13 cellular contexts compared by ENCODE assay signal in genomic region chr19:14441041-14441938, GRCh38. TPM values are rescaled to one million over a fixed set of nuclear protein-coding genes. Genes with fewer than 3 reads are reported as not detected.
DNase-seq lines count a peak whose midpoint lies in the region; ATAC-seq, FAIRE-seq and TF ChIP-seq lines count a peak whose summit lies in the region.
"Had no signal": no experiment of that assay in that cellular context is flagged by ENCODE, and none has a peak within 500 bp of the region (broad histone marks: within the 10 kb centered on the region; RNA-seq: fewer than 3 reads in every experiment).

No MANE protein-coding gene starts in this region.

- H3K36me3 Mint-ChIP-seq in CD8-positive, alpha-beta memory T cell = peaks cover 8 to 51% (median 20%) of the 10 kb centered on the region in 3 donors
- H3K36me3 Mint-ChIP-seq in activated naive CD8-positive, alpha-beta T cell treated with anti-CD3 and anti-CD28 coated beads, Interleukin-2, amount 10 ng/mL, durations not matched to agents 7 days and 5 days = peaks cover 38% of the 10 kb centered on the region
- H3K36me3 Mint-ChIP-seq in nephron progenitor cell (ENCODE audit: low read depth) (peaks cover 32% of the 10 kb centered on the region), endodermal cell (ENCODE audit: low read depth) (peaks cover 35% of the 10 kb centered on the region)

- no peaks in the 10 kb centered on the region for H3K9me3 Mint-ChIP-seq in CD8-positive, alpha-beta memory T cell
- H3K9me3 Mint-ChIP-seq in activated naive CD8-positive, alpha-beta T cell treated with anti-CD3 and anti-CD28 coated beads, Interleukin-2, amount 10 ng/mL, durations not matched to agents 7 days and 5 days = no peaks in the 10 kb centered on the region
- H3K9me3 Mint-ChIP-seq in nephron progenitor cell (no peaks in the 10 kb centered on the region), endodermal cell (no peaks in the 10 kb centered on the region)

- peak overlapping the region; percentile 92 to 99 (median 93) for H3K4me3 Mint-ChIP-seq in CD8-positive, alpha-beta memory T cell
- peak overlapping the region; percentile 96 for H3K4me3 Mint-ChIP-seq in activated naive CD8-positive, alpha-beta T cell treated with anti-CD3 and anti-CD28 coated beads, Interleukin-2, amount 10 ng/mL, durations not matched to agents 7 days and 5 days
- H3K4me3 Mint-ChIP-seq in nephron progenitor cell = no peak overlapping the region
- no peak overlapping the region for H3K4me3 Mint-ChIP-seq in endodermal cell

- H3K27ac ChIP-seq in CD8-positive, alpha-beta memory T cell (ENCODE audit: low read depth, low read length) = no peak overlapping the region
- H3K27ac ChIP-seq in HL-60 (replicated peaks) (peak overlapping the region; percentile 76), endodermal cell (ENCODE audit: low read depth, low read length) (no peak overlapping the region), HepG2 (ENCODE audit: extremely low read length, insufficient read depth, low read length) (no peak overlapping the region)
- H3K27ac ChIP-seq: PC-9 had no signal

- no peak overlapping the region for H3K4me2 ChIP-seq in HepG2 (ENCODE audit: low read depth, low read length)
- H3K4me2 ChIP-seq: PC-9 had no signal

- peaks cover 42% of the 10 kb centered on the region for H3K36me3 ChIP-seq in CD8-positive, alpha-beta memory T cell (ENCODE audit: insufficient read depth, low read length)
- peaks cover 38% of the 10 kb centered on the region for H3K36me3 ChIP-seq in endodermal cell (ENCODE audit: control insufficient read depth, insufficient read depth, low read length)
- peaks cover 16 to 35% of the 10 kb centered on the region in 2 experiments for H3K36me3 ChIP-seq in HepG2 (replicated peaks in 1 of 2; ENCODE audit: control insufficient read depth in 1 of 2, insufficient read depth in 2 of 2, low read length in 2 of 2)

- BruUV-seq in HepG2 (replicated peaks; lab: Mats Ljungman, UMichigan) = no TSS peak

- H2AFZ ChIP-seq in HepG2 (ENCODE audit: low read length) = no peak overlapping the region
- H2AFZ ChIP-seq: PC-9 had no signal

- peaks cover 48% of the 10 kb centered on the region for H3K4me1 ChIP-seq in CD8-positive, alpha-beta memory T cell (ENCODE audit: insufficient read depth, low read length)
- H3K4me1 ChIP-seq in endodermal cell (ENCODE audit: control insufficient read depth, insufficient read depth, low read length) (no peaks in the 10 kb centered on the region), HepG2 (ENCODE audit: insufficient read depth, low read length) (peaks cover 17% of the 10 kb centered on the region)

- in situ Hi-C loops in HepG2 (cut with HindIII; ENCODE audit: extremely low pct_ligation_motif_present, low pct_unique_long_range_greater_than_20kb) = no loop called here

- no peaks in the 10 kb centered on the region for H3K27me3 Mint-ChIP-seq in CD8-positive, alpha-beta memory T cell
- no peaks in the 10 kb centered on the region for H3K27me3 Mint-ChIP-seq in activated naive CD8-positive, alpha-beta T cell treated with anti-CD3 and anti-CD28 coated beads, Interleukin-2, amount 10 ng/mL, durations not matched to agents 7 days and 5 days
- H3K27me3 Mint-ChIP-seq in nephron progenitor cell (ENCODE audit: low read depth, poor library complexity) (no peaks in the 10 kb centered on the region), endodermal cell (ENCODE audit: insufficient read depth) (no peaks in the 10 kb centered on the region)

- TF ChIP-seq RAD21 in HepG2 (CRISPR knock-in tag; IDR thresholded peaks at IDR 0.05) = no peak

- DNase-seq in CD8-positive, alpha-beta memory T cell = no peak
- DNase-seq in HL-60 (ENCODE audit: low read depth in 1 of 2, low spot score in 1 of 2) = no peak
- DNase-seq in activated naive CD8-positive, alpha-beta T cell treated with anti-CD3 and anti-CD28 coated beads, Interleukin-2, amount 10 ng/mL, durations not matched to agents 7 days and 5 days = no peak
- no peak for DNase-seq in nephron progenitor cell
- no peak for DNase-seq in endodermal cell
- no peak for DNase-seq in HepG2 (ENCODE audit: low spot score)
- no peak for DNase-seq in NCI-H1694 treated with DMSO at 0.1 percent for 48 hours (lab: John Stamatoyannopoulos, UW)
- DNase-seq: MM.1S, mucosa of descending colon, PC-9, substantia nigra had no signal

- no peak for ATAC-seq in activated naive CD8-positive, alpha-beta T cell treated with anti-CD3 and anti-CD28 coated beads, Interleukin-2, amount 10 ng/mL, durations not matched to agents 7 days and 5 days (ENCODE audit: low read depth)
- no peak for ATAC-seq in HepG2
- ATAC-seq: mucosa of descending colon had no signal

- no peaks in the 10 kb centered on the region for H3K9me3 ChIP-seq in CD8-positive, alpha-beta memory T cell (ENCODE audit: low read length)
- H3K9me3 ChIP-seq in endodermal cell (ENCODE audit: control insufficient read depth, low read length) (no peaks in the 10 kb centered on the region), HepG2 (ENCODE audit: low read length) (no peaks in the 10 kb centered on the region)
- H3K9me3 ChIP-seq: mucosa of descending colon had no signal

- TF ChIP-seq CTCF in HL-60 (IDR thresholded peaks at IDR 0.05; ENCODE audit: insufficient read depth, low read length) (no peak), nephron progenitor cell (IDR thresholded peaks at IDR 0.05) (no peak), endodermal cell (conservative IDR thresholded peaks at IDR 0.05) (no peak), HepG2 (CRISPR knock-in tag; IDR thresholded peaks at IDR 0.05) (no peak)

- intact Hi-C loops in HepG2 (cut with micrococcal nuclease; ENCODE audit: unreplicated experiment) = no loop called here

- TF ChIP-seq POLR2A in HepG2 (IDR thresholded peaks at IDR 0.05; ENCODE audit: insufficient read depth in 1 of 2, low read depth in 2 of 2, low read length in 2 of 2) = no peak

- peak overlapping the region in 6 of 8 donors; percentile 47 to 98 (median 81) for H3K27ac Mint-ChIP-seq in CD8-positive, alpha-beta memory T cell
- peak overlapping the region; percentile 65 for H3K27ac Mint-ChIP-seq in activated naive CD8-positive, alpha-beta T cell treated with anti-CD3 and anti-CD28 coated beads, Interleukin-2, amount 10 ng/mL, durations not matched to agents 7 days and 5 days
- H3K27ac Mint-ChIP-seq in nephron progenitor cell = peak overlapping the region; percentile 47
- H3K27ac Mint-ChIP-seq in endodermal cell = no peak overlapping the region

- POLR2A ChIA-PET in CD8-positive, alpha-beta memory T cell (lab: Charles Lee) = interaction anchor here (0.6 to 1.5 kb wide), 2 partner anchors 9 to 163 kb away, joined by 3 to 4 read pairs; no protein-coding TSS in a partner anchor
- POLR2A ChIA-PET in activated naive CD8-positive, alpha-beta T cell treated with anti-CD3 and anti-CD28 coated beads, Interleukin-2, amount 10 ng/mL, durations not matched to agents 7 days and 5 days (lab: Charles Lee) = interaction anchor here (0.9 kb wide), 1 partner anchor 60 kb away, joined by 3 read pairs; the partner anchor contains the start of gene ADGRE5
- POLR2A ChIA-PET in HepG2 (lab: Yijun Ruan, JAX) = no interaction called here

- H3K9ac ChIP-seq in endodermal cell (ENCODE audit: extremely low read depth, low read length, poor library complexity, severe bottlenecking) = no peak overlapping the region
- H3K9ac ChIP-seq in HepG2 (ENCODE audit: insufficient read depth, low read depth, low read length) = no peak overlapping the region

- no peak for TF ChIP-seq EP300 in HepG2 (IDR thresholded peaks at IDR 0.05; ENCODE audit: low read depth in 2 of 2, low read length in 2 of 2)
- TF ChIP-seq EP300 in HepG2 (CRISPR knock-in tag; IDR thresholded peaks at IDR 0.05; ENCODE audit: borderline replicate concordance) = no peak

- 94 to 95% methylated on average over 17 to 34 of the region's 34 CpGs for WGBS in endodermal cell (ENCODE audit: insufficient coverage in 1 of 2, insufficient read length in 1 of 2), 2 experiments
- 91% methylated on average over 10 of the region's 34 CpGs for WGBS in HepG2 (ENCODE audit: low lambda C conversion rate)

- CTCF ChIA-PET in CD8-positive, alpha-beta memory T cell (lab: Charles Lee) = interaction anchor here (1.1 kb wide), 1 partner anchor 10 kb away, joined by 3 read pairs; no protein-coding TSS in a partner anchor
- CTCF ChIA-PET in HepG2 (lab: Yijun Ruan, JAX; ENCODE audit: low intra/inter-chr PET ratio, low total read pairs) = no interaction called here

- no peak for FAIRE-seq in HepG2 (lab: Jason Lieb, UNC)
- FAIRE-seq: D721Med, TTC549 had no signal

- H3K79me2 ChIP-seq in HepG2 (ENCODE audit: insufficient read depth, low read length) = peaks cover 4% of the 10 kb centered on the region

- H3K27me3 ChIP-seq in CD8-positive, alpha-beta memory T cell (ENCODE audit: insufficient read depth, low read length, poor library complexity, severe bottlenecking) = no peaks in the 10 kb centered on the region
- H3K27me3 ChIP-seq in HL-60 (ENCODE audit: insufficient read depth, poor library complexity, severe bottlenecking) = no peaks in the 10 kb centered on the region
- no peaks in the 10 kb centered on the region for H3K27me3 ChIP-seq in endodermal cell (ENCODE audit: control insufficient read depth, insufficient read depth, low read length, poor library complexity, severe bottlenecking)
- H3K27me3 ChIP-seq in HepG2 (ENCODE audit: control insufficient read depth in 1 of 2, insufficient read depth in 2 of 2, low read length in 2 of 2) = no peaks in the 10 kb centered on the region

- peak overlapping the region; percentile 75 for H3K4me3 ChIP-seq in CD8-positive, alpha-beta memory T cell (ENCODE audit: low read length)
- no peak overlapping the region for H3K4me3 ChIP-seq in HL-60 (replicated peaks; ENCODE audit: insufficient read depth, low read length)
- no peak overlapping the region for H3K4me3 ChIP-seq in endodermal cell (ENCODE audit: low read length)
- no peak overlapping the region for H3K4me3 ChIP-seq in HepG2 (replicated peaks in 1 of 3; ENCODE audit: insufficient read depth in 1 of 3, low read depth in 2 of 3, low read length in 3 of 3)
- H3K4me3 ChIP-seq: mucosa of descending colon, PC-9 had no signal

- H3K4me1 Mint-ChIP-seq in CD8-positive, alpha-beta memory T cell = peaks cover 42 to 66% (median 58%) of the 10 kb centered on the region in 3 donors
- peaks cover 34% of the 10 kb centered on the region for H3K4me1 Mint-ChIP-seq in activated naive CD8-positive, alpha-beta T cell treated with anti-CD3 and anti-CD28 coated beads, Interleukin-2, amount 10 ng/mL, durations not matched to agents 7 days and 5 days
- H3K4me1 Mint-ChIP-seq in nephron progenitor cell (peaks cover 33% of the 10 kb centered on the region), endodermal cell (no peaks in the 10 kb centered on the region)

- H4K20me1 ChIP-seq in HepG2 (ENCODE audit: insufficient read depth, low read length) = no peaks in the 10 kb centered on the region

RNA-seq across cellular contexts. Expression of gene PKN1, which starts 8.2 kb away (rescaled TPM):
- total RNA-seq in CD8-positive, alpha-beta memory T cell = 100 to 1,000 TPM; 177 to 205 TPM
- polyA plus RNA-seq in CD8-positive, alpha-beta memory T cell = 86.6 TPM
- total RNA-seq in activated naive CD8-positive, alpha-beta T cell treated with anti-CD3 and anti-CD28 coated beads, Interleukin-2, amount 10 ng/mL, durations not matched to agents 7 days and 5 days = 100 to 1,000 TPM; 244 to 265 TPM
- 100 to 1,000 TPM; 103 to 141 TPM for total RNA-seq in endodermal cell
- 89.7 TPM for polyA plus RNA-seq in endodermal cell (2013, experiment 1 of 2)
- 76.1 TPM for polyA plus RNA-seq in endodermal cell (2013, experiment 2 of 2)
- total RNA-seq in HepG2 (2016; rRNA removed; fragmentation: Illumina TruSeq; extraction: Trizol) = 46.5 and 54.5 TPM in 2 replicates
- 74.4 and 78.2 TPM in 2 replicates for total RNA-seq in HepG2 (2016; cell fraction: cytosol; rRNA removed; fragmentation: Illumina TruSeq; extraction: Trizol; ENCODE audit: low read depth)
- total RNA-seq in HepG2 (2016; cell fraction: insoluble cytoplasmic fraction; rRNA removed; fragmentation: Illumina TruSeq; extraction: Trizol) = 36.1 and 53.0 TPM in 2 replicates
- 120 and 131 TPM in 2 replicates for total RNA-seq in HepG2 (2016; cell fraction: membrane; rRNA removed; fragmentation: Illumina TruSeq; extraction: Trizol)
- 29.1 and 29.6 TPM in 2 replicates for total RNA-seq in HepG2 (2016; cell fraction: nucleus; rRNA removed; fragmentation: Illumina TruSeq; extraction: Trizol)
- 45.7 and 48.2 TPM in 2 replicates for polyA plus RNA-seq in HepG2 (2011; rRNA removed)
- polyA plus RNA-seq in HepG2 (2011; cell fraction: cytosol; rRNA removed) = 48.8 and 73.1 TPM in 2 replicates
- 78.9 and 92.6 TPM in 2 replicates for polyA plus RNA-seq in HepG2 (2011; cell fraction: nucleus; rRNA removed)
- 40.5 and 49.8 TPM in 2 replicates for polyA plus RNA-seq in HepG2 (2012)
- polyA plus RNA-seq in HepG2 (2016; cell fraction: cytosol; fragmentation: Illumina TruSeq; extraction: Trizol; ENCODE audit: low read depth) = 89.7 and 95.6 TPM in 2 replicates
- polyA plus RNA-seq in HepG2 (2016; cell fraction: insoluble cytoplasmic fraction; fragmentation: Illumina TruSeq; extraction: Trizol; ENCODE audit: low read depth) = 45.9 and 57.2 TPM in 2 replicates
- 121 and 146 TPM in 2 replicates for polyA plus RNA-seq in HepG2 (2016; cell fraction: membrane; fragmentation: Illumina TruSeq; extraction: Trizol; ENCODE audit: low read depth)
- 61.0 and 63.7 TPM in 2 replicates for polyA plus RNA-seq in HepG2 (2016; cell fraction: nucleus; fragmentation: Illumina TruSeq; extraction: Trizol; ENCODE audit: insufficient read depth, low read depth)
- 114 and 142 TPM in 2 replicates for polyA minus RNA-seq in HepG2 (2011; rRNA and poly(A)+ RNA removed; ENCODE audit: low replicate concordance)
- polyA minus RNA-seq in HepG2 (2011; cell fraction: cytosol; rRNA and poly(A)+ RNA removed) = 48.8 and 53.1 TPM in 2 replicates
- 13.8 and 17.4 TPM in 2 replicates for polyA minus RNA-seq in HepG2 (2011; cell fraction: nucleus; rRNA and poly(A)+ RNA removed)

RNA-seq across cellular contexts. Expression of gene DDX39A, which starts 22.1 kb away (rescaled TPM):
- total RNA-seq in CD8-positive, alpha-beta memory T cell = 100 to 1,000 TPM; 298 to 302 TPM
- polyA plus RNA-seq in CD8-positive, alpha-beta memory T cell = 110 TPM
- total RNA-seq in activated naive CD8-positive, alpha-beta T cell treated with anti-CD3 and anti-CD28 coated beads, Interleukin-2, amount 10 ng/mL, durations not matched to agents 7 days and 5 days = 100 to 1,000 TPM; 192 to 202 TPM
- total RNA-seq in endodermal cell = 10 to 100 TPM; 82.5 to 86.1 TPM
- 96.1 TPM for polyA plus RNA-seq in endodermal cell (2013, experiment 1 of 2)
- polyA plus RNA-seq in endodermal cell (2013, experiment 2 of 2) = 90.8 TPM
- total RNA-seq in HepG2 (2016; rRNA removed; fragmentation: Illumina TruSeq; extraction: Trizol) = 90.4 and 98.1 TPM in 2 replicates
- total RNA-seq in HepG2 (2016; cell fraction: cytosol; rRNA removed; fragmentation: Illumina TruSeq; extraction: Trizol; ENCODE audit: low read depth) = 41.5 and 49.2 TPM in 2 replicates
- 93.0 and 97.0 TPM in 2 replicates for total RNA-seq in HepG2 (2016; cell fraction: insoluble cytoplasmic fraction; rRNA removed; fragmentation: Illumina TruSeq; extraction: Trizol)
- total RNA-seq in HepG2 (2016; cell fraction: membrane; rRNA removed; fragmentation: Illumina TruSeq; extraction: Trizol) = 38.7 and 40.2 TPM in 2 replicates
- total RNA-seq in HepG2 (2016; cell fraction: nucleus; rRNA removed; fragmentation: Illumina TruSeq; extraction: Trizol) = 72.8 and 77.3 TPM in 2 replicates
- polyA plus RNA-seq in HepG2 (2011; rRNA removed) = 34.6 and 37.1 TPM in 2 replicates
- 16.5 and 25.4 TPM in 2 replicates for polyA plus RNA-seq in HepG2 (2011; cell fraction: cytosol; rRNA removed)
- 252 and 355 TPM in 2 replicates for polyA plus RNA-seq in HepG2 (2011; cell fraction: nucleus; rRNA removed)
- polyA plus RNA-seq in HepG2 (2012) = 27.4 and 34.2 TPM in 2 replicates
- polyA plus RNA-seq in HepG2 (2016; cell fraction: cytosol; fragmentation: Illumina TruSeq; extraction: Trizol; ENCODE audit: low read depth) = 31.0 and 31.5 TPM in 2 replicates
- polyA plus RNA-seq in HepG2 (2016; cell fraction: insoluble cytoplasmic fraction; fragmentation: Illumina TruSeq; extraction: Trizol; ENCODE audit: low read depth) = 92.8 and 92.9 TPM in 2 replicates
- polyA plus RNA-seq in HepG2 (2016; cell fraction: membrane; fragmentation: Illumina TruSeq; extraction: Trizol; ENCODE audit: low read depth) = 27.7 and 29.4 TPM in 2 replicates
- polyA plus RNA-seq in HepG2 (2016; cell fraction: nucleus; fragmentation: Illumina TruSeq; extraction: Trizol; ENCODE audit: insufficient read depth, low read depth) = 163 and 168 TPM in 2 replicates
- 45.0 and 198 TPM in 2 replicates for polyA minus RNA-seq in HepG2 (2011; rRNA and poly(A)+ RNA removed; ENCODE audit: low replicate concordance)
- 8.9 and 15.4 TPM in 2 replicates for polyA minus RNA-seq in HepG2 (2011; cell fraction: cytosol; rRNA and poly(A)+ RNA removed)
- 33.9 and 40.9 TPM in 2 replicates for polyA minus RNA-seq in HepG2 (2011; cell fraction: nucleus; rRNA and poly(A)+ RNA removed)

RNA-seq across cellular contexts. Expression of gene PTGER1, which starts 33.9 kb away (rescaled TPM):
- total RNA-seq in CD8-positive, alpha-beta memory T cell = not detected
- not detected for polyA plus RNA-seq in CD8-positive, alpha-beta memory T cell
- total RNA-seq in activated naive CD8-positive, alpha-beta T cell treated with anti-CD3 and anti-CD28 coated beads, Interleukin-2, amount 10 ng/mL, durations not matched to agents 7 days and 5 days = under 1 TPM; 0.34 to 0.36 TPM
- total RNA-seq in endodermal cell = 1 to 10 TPM in 1 of 2 donors, under 1 TPM in 1; 0.81 to 1.0 TPM
- polyA plus RNA-seq in endodermal cell (2013, experiment 1 of 2) = not detected
- polyA plus RNA-seq in endodermal cell (2013, experiment 2 of 2) = 0.37 TPM
- total RNA-seq in HepG2 (2016; rRNA removed; fragmentation: Illumina TruSeq; extraction: Trizol) = not detected in 2 replicates
- 0.18 TPM in 1 of 2 replicates, not detected in the other for total RNA-seq in HepG2 (2016; cell fraction: cytosol; rRNA removed; fragmentation: Illumina TruSeq; extraction: Trizol; ENCODE audit: low read depth)
- not detected in 2 replicates for total RNA-seq in HepG2 (2016; cell fraction: insoluble cytoplasmic fraction; rRNA removed; fragmentation: Illumina TruSeq; extraction: Trizol)
- total RNA-seq in HepG2 (2016; cell fraction: membrane; rRNA removed; fragmentation: Illumina TruSeq; extraction: Trizol) = 0.14 and 0.15 TPM in 2 replicates
- not detected in 2 replicates for total RNA-seq in HepG2 (2016; cell fraction: nucleus; rRNA removed; fragmentation: Illumina TruSeq; extraction: Trizol)
- 0.13 and 0.24 TPM in 2 replicates for polyA plus RNA-seq in HepG2 (2011; rRNA removed)
- polyA plus RNA-seq in HepG2 (2011; cell fraction: cytosol; rRNA removed) = 0.14 and 0.27 TPM in 2 replicates
- 0.14 and 0.21 TPM in 2 replicates for polyA plus RNA-seq in HepG2 (2011; cell fraction: nucleus; rRNA removed)
- not detected in 2 replicates for polyA plus RNA-seq in HepG2 (2012)
- 0.09 TPM in 1 of 2 replicates, not detected in the other for polyA plus RNA-seq in HepG2 (2016; cell fraction: cytosol; fragmentation: Illumina TruSeq; extraction: Trizol; ENCODE audit: low read depth)
- polyA plus RNA-seq in HepG2 (2016; cell fraction: insoluble cytoplasmic fraction; fragmentation: Illumina TruSeq; extraction: Trizol; ENCODE audit: low read depth) = not detected in 2 replicates
- polyA plus RNA-seq in HepG2 (2016; cell fraction: membrane; fragmentation: Illumina TruSeq; extraction: Trizol; ENCODE audit: low read depth) = not detected in 2 replicates
- polyA plus RNA-seq in HepG2 (2016; cell fraction: nucleus; fragmentation: Illumina TruSeq; extraction: Trizol; ENCODE audit: insufficient read depth, low read depth) = 0.44 TPM in 1 of 2 replicates, not detected in the other
- polyA minus RNA-seq in HepG2 (2011; rRNA and poly(A)+ RNA removed; ENCODE audit: low replicate concordance) = 0.24 TPM in 1 of 2 replicates, not detected in the other
- not detected in 2 replicates for polyA minus RNA-seq in HepG2 (2011; cell fraction: cytosol; rRNA and poly(A)+ RNA removed)
- polyA minus RNA-seq in HepG2 (2011; cell fraction: nucleus; rRNA and poly(A)+ RNA removed) = not detected in 2 replicates

RNA-seq across cellular contexts. Expression of gene GIPC1, which starts 54.6 kb away (rescaled TPM):
- 10 to 100 TPM; 32.7 to 36.7 TPM for total RNA-seq in CD8-positive, alpha-beta memory T cell
- polyA plus RNA-seq in CD8-positive, alpha-beta memory T cell = 43.4 TPM
- total RNA-seq in activated naive CD8-positive, alpha-beta T cell treated with anti-CD3 and anti-CD28 coated beads, Interleukin-2, amount 10 ng/mL, durations not matched to agents 7 days and 5 days = 10 to 100 TPM; 31.7 to 32.4 TPM
- total RNA-seq in endodermal cell (10 to 100 TPM; 68.6 to 72.6 TPM), HepG2 (2016; rRNA removed; fragmentation: Illumina TruSeq; extraction: Trizol) (44.3 and 48.1 TPM in 2 replicates)
- polyA plus RNA-seq in endodermal cell (2013, experiment 1 of 2) = 60.1 TPM
- polyA plus RNA-seq in endodermal cell (2013, experiment 2 of 2) = 55.9 TPM
- 24.7 and 30.5 TPM in 2 replicates for total RNA-seq in HepG2 (2016; cell fraction: cytosol; rRNA removed; fragmentation: Illumina TruSeq; extraction: Trizol; ENCODE audit: low read depth)
- total RNA-seq in HepG2 (2016; cell fraction: insoluble cytoplasmic fraction; rRNA removed; fragmentation: Illumina TruSeq; extraction: Trizol) = 46.7 and 53.0 TPM in 2 replicates
- 34.5 and 47.8 TPM in 2 replicates for total RNA-seq in HepG2 (2016; cell fraction: membrane; rRNA removed; fragmentation: Illumina TruSeq; extraction: Trizol)
- total RNA-seq in HepG2 (2016; cell fraction: nucleus; rRNA removed; fragmentation: Illumina TruSeq; extraction: Trizol) = 19.0 and 25.5 TPM in 2 replicates
- polyA plus RNA-seq in HepG2 (2011; rRNA removed) = 27.1 and 32.8 TPM in 2 replicates
- 26.8 and 37.9 TPM in 2 replicates for polyA plus RNA-seq in HepG2 (2011; cell fraction: cytosol; rRNA removed)
- 27.4 and 33.0 TPM in 2 replicates for polyA plus RNA-seq in HepG2 (2011; cell fraction: nucleus; rRNA removed)
- polyA plus RNA-seq in HepG2 (2012) = 13.4 and 20.7 TPM in 2 replicates
- polyA plus RNA-seq in HepG2 (2016; cell fraction: cytosol; fragmentation: Illumina TruSeq; extraction: Trizol; ENCODE audit: low read depth) = 24.6 and 33.2 TPM in 2 replicates
- 49.5 and 56.2 TPM in 2 replicates for polyA plus RNA-seq in HepG2 (2016; cell fraction: insoluble cytoplasmic fraction; fragmentation: Illumina TruSeq; extraction: Trizol; ENCODE audit: low read depth)
- polyA plus RNA-seq in HepG2 (2016; cell fraction: membrane; fragmentation: Illumina TruSeq; extraction: Trizol; ENCODE audit: low read depth) = 38.6 and 41.5 TPM in 2 replicates
- polyA plus RNA-seq in HepG2 (2016; cell fraction: nucleus; fragmentation: Illumina TruSeq; extraction: Trizol; ENCODE audit: insufficient read depth, low read depth) = 48.3 and 51.4 TPM in 2 replicates
- 30.0 and 63.8 TPM in 2 replicates for polyA minus RNA-seq in HepG2 (2011; rRNA and poly(A)+ RNA removed; ENCODE audit: low replicate concordance)
- 17.9 and 20.6 TPM in 2 replicates for polyA minus RNA-seq in HepG2 (2011; cell fraction: cytosol; rRNA and poly(A)+ RNA removed)
- 9.7 and 11.3 TPM in 2 replicates for polyA minus RNA-seq in HepG2 (2011; cell fraction: nucleus; rRNA and poly(A)+ RNA removed)

Comparison
In these comparisons a context has a peak if more than half of its experiments do, and no peak if none do; other contexts are left out.
1. H3K4me3 Mint-ChIP-seq: peak in CD8-positive, alpha-beta memory T cell (7 of 7) and activated naive CD8-positive, alpha-beta T cell treated with anti-CD3 and anti-CD28 coated beads, Interleukin-2, amount 10 ng/mL, durations not matched to agents 7 days and 5 days (single experiment); none in nephron progenitor cell (single experiment) and endodermal cell (single experiment).